In the genomic region with DNA sequence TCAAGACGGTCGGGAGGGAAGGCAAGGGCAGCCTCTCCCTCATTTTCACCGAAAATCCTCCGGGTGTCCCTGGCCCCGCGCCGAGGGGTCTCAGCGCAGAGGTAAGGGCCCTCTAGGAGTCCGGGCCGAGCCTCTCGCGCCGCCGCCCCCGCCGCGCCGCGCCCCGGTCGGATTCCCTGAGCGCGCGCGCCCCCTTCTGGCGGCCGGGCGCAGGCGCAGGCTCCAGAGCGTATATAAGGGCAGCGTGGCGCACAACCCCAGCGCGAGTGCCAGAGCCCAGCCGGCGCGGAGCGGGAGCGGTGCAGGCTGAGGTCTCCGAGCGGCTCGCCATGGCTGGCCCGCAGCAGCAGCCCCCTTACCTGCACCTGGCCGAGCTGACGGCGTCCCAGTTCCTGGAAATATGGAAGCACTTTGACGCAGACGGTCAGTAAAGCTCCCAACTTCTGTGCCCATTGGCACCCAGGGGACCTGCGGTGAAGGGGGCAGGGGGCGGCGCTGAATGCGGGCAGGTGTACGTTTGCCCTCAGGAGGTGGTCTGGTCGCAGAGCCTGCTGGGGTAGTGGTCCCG, we compare ENCODE assay signal across 9 cellular contexts. TPM values are rescaled to one million over a fixed set of nuclear protein-coding genes. Genes with fewer than 3 reads are reported as not detected.
DNase-seq lines count a peak whose midpoint lies in the region; ATAC-seq, FAIRE-seq and TF ChIP-seq lines count a peak whose summit lies in the region.
"Had no signal": no experiment of that assay in that cellular context is flagged by ENCODE, and none has a peak within 500 bp of the region (broad histone marks: within the 10 kb centered on the region; RNA-seq: fewer than 3 reads in every experiment).

TSS of gene CALB2 (plus strand) at position 260 of the 568 bp plus-strand sequence. CDS start at position 330, 70 bp downstream.

- peaks cover 10 to 26% (median 11%) of the 10 kb centered on the region in 3 donors for H3K27me3 Mint-ChIP-seq in CD14-positive monocyte (ENCODE audit: low read depth in 3 of 3)
- peaks cover 7% of the 10 kb centered on the region for H3K27me3 Mint-ChIP-seq in osteocyte (ENCODE audit: unreplicated experiment)

- no peaks in the 10 kb centered on the region for H3K9me3 ChIP-seq in gastroesophageal sphincter
- no peaks in the 10 kb centered on the region for H3K9me3 ChIP-seq in thoracic aorta

- no peak for TF ChIP-seq POLR2A in gastroesophageal sphincter (IDR thresholded peaks at IDR 0.05)

- H3K4me1 Mint-ChIP-seq in CD14-positive monocyte, result peaks cover 4% of the 10 kb centered on the region
- H3K4me1 Mint-ChIP-seq in osteocyte (ENCODE audit: unreplicated experiment), result no peaks in the 10 kb centered on the region

- H3K4me3 ChIP-seq in gastroesophageal sphincter, result peak within 1 kb of the TSS in 1 of 2 donors; percentile 26
- H3K4me3 ChIP-seq in thoracic aorta, result peak within 1 kb of the TSS; percentile 57

- H3K9me3 Mint-ChIP-seq in CD14-positive monocyte (peaks cover 0 to 4% (median 0%) of the 10 kb centered on the region in 7 donors), osteocyte (ENCODE audit: unreplicated experiment) (no peaks in the 10 kb centered on the region)
- H3K9me3 Mint-ChIP-seq: T-helper 1 cell treated with Interleukin-12 subunit alpha and Interleukin-12 subunit beta and Interleukin-4 antibody, amounts not matched to agents 30 μg/mL and 1 μg/mL, for 36 hours had no signal

- peak; percentile 94 for TF ChIP-seq CTCF in CD14-positive monocyte (IDR thresholded peaks at IDR 0.05)
- peak; percentile 89 to 99 (median 92) for TF ChIP-seq CTCF in gastroesophageal sphincter (IDR thresholded peaks at IDR 0.05)
- peak; percentile 99 for TF ChIP-seq CTCF in osteocyte (IDR thresholded peaks at IDR 0.05)
- TF ChIP-seq CTCF in thoracic aorta (IDR thresholded peaks at IDR 0.05), result peak; percentile 95

- peak within 1 kb of the TSS in 1 of 2 donors; percentile 65 for H3K4me3 Mint-ChIP-seq in CD14-positive monocyte
- peak within 1 kb of the TSS; percentile 32 for H3K4me3 Mint-ChIP-seq in osteocyte (ENCODE audit: unreplicated experiment)
- H3K4me3 Mint-ChIP-seq: T-helper 1 cell treated with Interleukin-12 subunit alpha and Interleukin-12 subunit beta and Interleukin-4 antibody, amounts not matched to agents 30 μg/mL and 1 μg/mL, for 36 hours had no signal

- WGBS in gastroesophageal sphincter (ENCODE audit: low coverage in 1 of 2), 2 donors, result 0% methylated on average over 3 of the region's 55 CpGs; no CpG with 5 or more reads in 1 of the 2 donors

- H3K36me3 ChIP-seq in gastroesophageal sphincter (no peaks in the 10 kb centered on the region), thoracic aorta (no peaks in the 10 kb centered on the region)

- FAIRE-seq in GM19239 (lab: Jason Lieb, UNC) (no peak), RCC 7860 (lab: Jason Lieb, UNC) (no peak)

- no peak for TF ChIP-seq EP300 in gastroesophageal sphincter (IDR thresholded peaks at IDR 0.05)

- H3K36me3 Mint-ChIP-seq in CD14-positive monocyte (no peaks in the 10 kb centered on the region), osteocyte (ENCODE audit: unreplicated experiment) (no peaks in the 10 kb centered on the region)

- H3K27ac ChIP-seq in gastroesophageal sphincter (no peak within 1 kb of the TSS), thoracic aorta (no peak within 1 kb of the TSS)

- H3K4me1 ChIP-seq in gastroesophageal sphincter, result peaks cover 0 to 15% (median 4%) of the 10 kb centered on the region in 3 donors
- H3K4me1 ChIP-seq in thoracic aorta (ENCODE audit: control insufficient read depth in 1 of 2, low read depth in 2 of 2), result peaks cover 6 to 11% of the 10 kb centered on the region in 2 donors

- H3K27ac Mint-ChIP-seq in CD14-positive monocyte (no peak within 1 kb of the TSS), osteocyte (ENCODE audit: unreplicated experiment) (no peak within 1 kb of the TSS)
- H3K27ac Mint-ChIP-seq: T-helper 1 cell treated with Interleukin-12 subunit alpha and Interleukin-12 subunit beta and Interleukin-4 antibody, amounts not matched to agents 30 μg/mL and 1 μg/mL, for 36 hours had no signal

- ATAC-seq in HG03469 (IDR thresholded peaks at IDR 0.05; ENCODE audit: unreplicated experiment), result peak; percentile 76
- peak; percentile 79 for ATAC-seq in gastroesophageal sphincter
- ATAC-seq in thoracic aorta (ENCODE audit: insufficient number of reproducible peaks, low FRiP score, low read depth), result peak; percentile 29

- intact Hi-C loops in CD14-positive monocyte (cut with micrococcal nuclease), result no loop called here

- H3K27me3 ChIP-seq in gastroesophageal sphincter, result peaks cover 49% of the 10 kb centered on the region
- no peaks in the 10 kb centered on the region for H3K27me3 ChIP-seq in thoracic aorta (replicated peaks; ENCODE audit: insufficient read depth)

- DNase-seq in CD14-positive monocyte (ENCODE audit: low spot score) (no peak), GM19239 (ENCODE audit: insufficient read length, low spot score) (peak; percentile 85), RCC 7860 (ENCODE audit: low spot score) (peak; percentile 32), osteocyte (ENCODE audit: extremely low spot score, unreplicated experiment) (peak; percentile 88), thoracic aorta (ENCODE audit: low spot score) (no peak)
- peak; percentile 40 for DNase-seq in activated gamma-delta T cell treated with anti-CD3 and anti-CD28 coated beads, Interleukin-2, amount 50 U/mL, for 16 hours (ENCODE audit: low read depth)

RNA-seq across cellular contexts. Expression of gene CALB2, which starts in this region (rescaled TPM):
- polyA plus RNA-seq in CD14-positive monocyte, result not detected
- 1 to 10 TPM in 1 of 4 donors, under 1 TPM in 1, not detected in 2; 0.85 to 2.8 TPM for total RNA-seq in gastroesophageal sphincter
- total RNA-seq in osteocyte, result not detected in 2 replicates
- total RNA-seq in thoracic aorta, result under 1 TPM in 1 of 2 donors, not detected in 1; 0.81 TPM

Comparison
In these comparisons a context has a peak if more than half of its experiments do, and no peak if none do; other contexts are left out.
1. Peak in DNase-seq in osteocyte; RNA of the gene not detected or under 1 TPM.
2. Peak in ATAC-seq and H3K4me3 ChIP-seq in thoracic aorta; RNA of the gene not detected or under 1 TPM.
3. DNase-seq: peak in GM19239 (single experiment), RCC 7860 (single experiment) and activated gamma-delta T cell treated with anti-CD3 and anti-CD28 coated beads, Interleukin-2, amount 50 U/mL, for 16 hours (single experiment); none in CD14-positive monocyte (single experiment) and thoracic aorta (single experiment).
4. ATAC-seq: peak in every context shown above with its lines; median percentile 79 in gastroesophageal sphincter; 76 in HG03469; 29 in thoracic aorta.
5. Peak in every context shown above with its lines, with median percentiles within 50 percentile points of each other: CTCF ChIP-seq.